ENCODE assay signal across 10 cellular contexts in the genomic region with DNA sequence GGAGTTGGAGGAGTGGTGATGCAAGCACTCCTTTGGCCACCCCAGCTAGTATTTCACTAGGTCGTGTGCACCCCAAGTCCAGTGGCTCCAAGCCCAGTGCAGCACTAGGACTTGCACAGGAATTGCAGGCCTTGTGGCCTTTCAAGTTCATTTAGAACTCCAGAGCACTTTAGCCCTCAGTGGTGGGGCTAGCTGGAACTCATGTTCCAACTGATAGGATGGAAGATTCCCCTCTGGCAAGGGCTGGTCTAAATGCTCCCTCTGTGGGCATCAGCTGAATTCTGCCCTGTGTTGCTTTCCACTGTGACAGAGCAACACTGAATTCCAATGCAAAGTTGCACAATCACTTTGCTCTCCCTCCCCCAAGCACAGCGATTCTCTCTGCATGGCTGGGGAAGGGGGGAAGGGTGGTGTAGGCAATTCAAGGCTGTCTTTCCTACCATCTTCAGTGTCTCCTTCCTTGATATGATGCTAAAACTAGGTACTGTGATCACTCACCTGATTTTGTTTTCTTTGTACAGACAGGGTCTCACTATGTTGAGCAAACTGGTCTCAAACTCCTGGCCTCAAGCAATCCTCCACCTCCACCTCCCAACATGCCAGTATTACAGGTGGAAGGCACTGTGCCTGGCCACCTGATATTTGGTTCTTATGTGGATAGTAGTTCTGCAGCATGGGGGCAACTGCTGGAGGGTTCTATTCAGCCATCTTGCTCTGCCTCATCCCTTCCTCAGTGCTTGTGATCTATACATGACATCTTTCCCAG. TPM values are rescaled to one million over a fixed set of nuclear protein-coding genes. Genes with fewer than 3 reads are reported as not detected.
DNase-seq lines count a peak whose midpoint lies in the region; ATAC-seq and TF ChIP-seq lines count a peak whose summit lies in the region.
"Had no signal": no experiment of that assay in that cellular context is flagged by ENCODE, and none has a peak within 500 bp of the region (broad histone marks: within the 10 kb centered on the region; RNA-seq: fewer than 3 reads in every experiment).

No MANE protein-coding gene starts in this region.

- H2BK120ac ChIP-seq in H9 (ENCODE audit: low read depth, low read length, poor library complexity, severe bottlenecking): no peak overlapping the region

- H3K4me3 ChIP-seq in adipocyte (ENCODE audit: low read length) (peak overlapping the region; percentile 20), right cardiac atrium (ENCODE audit: low read length) (no peak overlapping the region), subcutaneous abdominal adipose tissue (ENCODE audit: low read depth in 1 of 5, low read length in 5 of 5) (peak overlapping the region in 3 of 5 donors; percentile 0 to 30 (median 8))

- H3K18ac ChIP-seq in H9 (ENCODE audit: insufficient read length, low read depth, low read length): peak overlapping the region; percentile 74

- H3K23ac ChIP-seq in H9 (ENCODE audit: insufficient read length, low read depth, low read length): no peak overlapping the region

- H2BK20ac ChIP-seq in H9 (ENCODE audit: low read depth, low read length, poor library complexity, severe bottlenecking): no peak overlapping the region

- no peak overlapping the region for H2BK12ac ChIP-seq in H9 (ENCODE audit: insufficient read length, low read depth, low read length)

- no peak overlapping the region for H3K9ac ChIP-seq in H9 (ENCODE audit: extremely low read depth, insufficient read length, low read length)
- H3K9ac ChIP-seq in adipocyte (ENCODE audit: low read length): peak overlapping the region; percentile 30
- no peak overlapping the region for H3K9ac ChIP-seq in subcutaneous abdominal adipose tissue (ENCODE audit: low read length in 5 of 5)

- no peak overlapping the region for H3T11ph ChIP-seq in H9 (ENCODE audit: low read length)

- H4K8ac ChIP-seq in H9 (replicated peaks; ENCODE audit: insufficient read length, low read depth, low read length): no peak overlapping the region

- no peak overlapping the region for H4K5ac ChIP-seq in H9 (ENCODE audit: insufficient read length, low read depth, low read length)

- peaks cover 13 to 38% (median 14%) of the 10 kb centered on the region in 3 experiments for H3K36me3 Mint-ChIP-seq in H9 (ENCODE audit: insufficient read depth in 1 of 3, low read depth in 3 of 3)

- H2AFZ ChIP-seq in H9 (ENCODE audit: low read length): no peak overlapping the region

- TF ChIP-seq CTCF in H9 (conservative IDR thresholded peaks at IDR 0.05): no peak

- H2AK5ac ChIP-seq in H9 (ENCODE audit: insufficient read length, low read length): no peak overlapping the region

- peaks cover 4 to 10% of the 10 kb centered on the region in 2 experiments; a peak in 3 of 5 replicates for H3K9me3 Mint-ChIP-seq in H9

- no peak overlapping the region for H3K4me3 Mint-ChIP-seq in H9
- H3K4me3 Mint-ChIP-seq: T-helper 2 cell treated with Interferon-gamma antibody and Interleukin-4, amounts not matched to agents 5 μg/mL and 100 μg/mL, for 36 hours had no signal

- H2BK15ac ChIP-seq in H9 (ENCODE audit: low read depth, low read length): no peak overlapping the region

- no peaks in the 10 kb centered on the region for H4K20me1 ChIP-seq in H9 (ENCODE audit: control insufficient read depth, insufficient read depth, insufficient read length)

- peak overlapping the region; percentile 51 to 68 (median 55); a peak in 2 of 7 replicates for H3K27ac Mint-ChIP-seq in H9
- H3K27ac Mint-ChIP-seq: T-helper 2 cell treated with Interferon-gamma antibody and Interleukin-4, amounts not matched to agents 5 μg/mL and 100 μg/mL, for 36 hours had no signal

- H3K14ac ChIP-seq in H9 (ENCODE audit: insufficient read depth, low read length): no peak overlapping the region; the same call in 1 of the 2 replicates

- H3K56ac ChIP-seq in H9 (ENCODE audit: insufficient read length, low read depth, low read length): no peak overlapping the region

- H3K9me3 ChIP-seq in H9 (ENCODE audit: control insufficient read depth, low read depth, low read length) (no peaks in the 10 kb centered on the region), adipocyte (ENCODE audit: control insufficient read depth, low read length) (no peaks in the 10 kb centered on the region), right cardiac atrium (ENCODE audit: control insufficient read depth, low read length) (no peaks in the 10 kb centered on the region), subcutaneous abdominal adipose tissue (ENCODE audit: control insufficient read depth in 5 of 5, low read length in 5 of 5) (peaks cover 0 to 4% (median 0%) of the 10 kb centered on the region in 5 donors)

- H3K4ac ChIP-seq in H9 (ENCODE audit: low read depth, low read length): no peak overlapping the region; the same call in 1 of the 2 replicates

- no peaks in the 10 kb centered on the region for H3K36me3 ChIP-seq in adipocyte (ENCODE audit: control insufficient read depth, insufficient read depth, low read length, severe bottlenecking)
- peaks cover 0 to 5% (median 0%) of the 10 kb centered on the region in 5 donors for H3K36me3 ChIP-seq in subcutaneous abdominal adipose tissue (ENCODE audit: control insufficient read depth in 5 of 5, insufficient read depth in 5 of 5, low read length in 5 of 5)

- H3K4me1 ChIP-seq in H9 (ENCODE audit: insufficient read depth, low read length): peaks cover 11% of the 10 kb centered on the region
- peaks cover 22% of the 10 kb centered on the region for H3K4me1 ChIP-seq in adipocyte (ENCODE audit: control insufficient read depth, insufficient read depth, low read length)
- peaks cover 4% of the 10 kb centered on the region for H3K4me1 ChIP-seq in right cardiac atrium (ENCODE audit: control insufficient read depth, insufficient read depth, low read length)
- peaks cover 0 to 29% (median 22%) of the 10 kb centered on the region in 5 donors for H3K4me1 ChIP-seq in subcutaneous abdominal adipose tissue (ENCODE audit: control insufficient read depth in 5 of 5, insufficient read depth in 5 of 5, low read length in 5 of 5)

- H2BK5ac ChIP-seq in H9 (ENCODE audit: insufficient read length, low read length): no peak overlapping the region

- no peaks in the 10 kb centered on the region for H3K79me2 ChIP-seq in H9 (ENCODE audit: insufficient read depth, low read length)

- H3K23me2 ChIP-seq in H9 (ENCODE audit: insufficient read length, low read depth, low read length, poor library complexity, severe bottlenecking): no peaks in the 10 kb centered on the region

- no peak overlapping the region for H3K27ac ChIP-seq in H9 (ENCODE audit: insufficient read length, low read depth, low read length)
- no peak overlapping the region for H3K27ac ChIP-seq in right cardiac atrium (ENCODE audit: low read length)
- H3K27ac ChIP-seq in subcutaneous abdominal adipose tissue (ENCODE audit: low read depth, low read length): no peak overlapping the region

- peak; percentile 20 to 66 for ATAC-seq in right cardiac atrium
- no peak for ATAC-seq in GM21381 (IDR thresholded peaks at IDR 0.05; ENCODE audit: unreplicated experiment)
- no peak for ATAC-seq in HG03442 (IDR thresholded peaks at IDR 0.05; ENCODE audit: unreplicated experiment)

- H4K91ac ChIP-seq in H9 (ENCODE audit: insufficient read length, low read depth, low read length): no peak overlapping the region

- H3K4me2 ChIP-seq in H9 (ENCODE audit: insufficient read depth, insufficient read length, low read length): peak overlapping the region; percentile 13

- H3K27me3 Mint-ChIP-seq in H9 (ENCODE audit: low read depth): no peaks in the 10 kb centered on the region

- intact Hi-C loops in right cardiac atrium (cut with DNase I): no loop called here

- H3K27me3 ChIP-seq in H9 (ENCODE audit: insufficient read depth, low read length) (no peaks in the 10 kb centered on the region), adipocyte (replicated peaks; ENCODE audit: control insufficient read depth, insufficient read depth, low read length) (no peaks in the 10 kb centered on the region), right cardiac atrium (ENCODE audit: control insufficient read depth, insufficient read depth) (no peaks in the 10 kb centered on the region), subcutaneous abdominal adipose tissue (ENCODE audit: control insufficient read depth in 5 of 5, insufficient read depth in 4 of 5, low read length in 5 of 5) (no peaks in the 10 kb centered on the region)

- WGBS in H9 (ENCODE audit: extremely low coverage, insufficient read length, low lambda C conversion rate): no CpG with 5 or more reads among the region's 2 CpGs
- 65% methylated on average over 2 of the region's 2 CpGs for WGBS in right cardiac atrium

- no peaks in the 10 kb centered on the region for H3K79me1 ChIP-seq in H9 (ENCODE audit: insufficient read depth, low read depth, low read length, poor library complexity, severe bottlenecking)

- DNase-seq in H9 (no peak), adipocyte (ENCODE audit: low read depth) (peak; percentile 76), right cardiac atrium (peak in 2 of 3 donors; percentile 19 to 42), NCI-H2107 treated with DMSO at 0.1 percent for 48 hours (lab: John Stamatoyannopoulos, UW; ENCODE audit: unreplicated experiment) (no peak)
- DNase-seq: DMS79 treated with DMSO at 0.1 percent for 48 hours, NCI-H1092 had no signal

- peaks cover 18 to 19% of the 10 kb centered on the region in 2 experiments for H3K4me1 Mint-ChIP-seq in H9

RNA-seq across cellular contexts. Expression of gene USF3, which starts 10.3 kb away (rescaled TPM):
- 12.0 and 13.8 TPM in 2 replicates for total RNA-seq in H9 (2021)
- 10 to 100 TPM; 13.4 to 15.4 (median 14.4) TPM for total RNA-seq in right cardiac atrium
- polyA plus RNA-seq in right cardiac atrium: 6.3 TPM

RNA-seq across cellular contexts. Expression of gene NAA50, which starts 59.9 kb away (rescaled TPM):
- 216 and 226 TPM in 2 replicates for total RNA-seq in H9 (2021)
- total RNA-seq in right cardiac atrium: 10 to 100 TPM; 61.8 to 91.7 (median 68.0) TPM
- polyA plus RNA-seq in right cardiac atrium: 26.5 TPM

Comparison
In these comparisons a context has a peak if more than half of its experiments do, and no peak if none do; other contexts are left out.
1. DNase-seq: peak in adipocyte (single experiment) and right cardiac atrium (2 of 3); none in H9 (single experiment) and NCI-H2107 treated with DMSO at 0.1 percent for 48 hours (single experiment).
2. ATAC-seq: peak in right cardiac atrium (2 of 2); none in GM21381 (single experiment) and HG03442 (single experiment).